1 cellular context compared by ENCODE assay signal in the genomic region with DNA sequence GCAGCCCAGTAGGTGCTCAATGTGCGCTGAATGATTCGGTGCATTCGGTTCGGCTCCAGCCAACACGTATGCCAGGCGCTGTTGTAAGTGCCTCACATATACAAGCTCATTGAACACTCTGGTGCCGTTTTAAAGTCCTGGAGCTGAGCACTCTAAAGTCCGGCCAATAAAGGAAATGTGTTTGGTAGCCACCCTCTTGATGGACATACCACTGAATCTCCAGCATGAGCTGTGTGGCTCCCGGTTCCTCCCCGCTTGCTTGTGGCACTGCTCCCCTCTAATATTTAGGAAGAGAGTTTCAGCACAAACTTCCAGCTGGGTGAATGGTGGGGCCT.
TF ChIP-seq lines count a peak whose summit lies in the region.

No MANE protein-coding gene starts in this region.

TF ChIP-seq in HCT116, 20 proteins besides CTCF, POLR2A, EP300 and RAD21 (continued from another document):
- TF ChIP-seq, protein P1, sequence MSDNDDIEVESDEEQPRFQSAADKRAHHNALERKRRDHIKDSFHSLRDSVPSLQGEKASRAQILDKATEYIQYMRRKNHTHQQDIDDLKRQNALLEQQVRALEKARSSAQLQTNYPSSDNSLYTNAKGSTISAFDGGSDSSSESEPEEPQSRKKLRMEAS (IDR thresholded peaks at IDR 0.05) = no peak
- TF ChIP-seq JUND (IDR thresholded peaks at IDR 0.05) (no peak), CBX3 (IDR thresholded peaks at IDR 0.05; ENCODE audit: low read depth) (no peak), EZH2phosphoT487 (IDR thresholded peaks at IDR 0.05; ENCODE audit: borderline replicate concordance) (no peak), FOSL1 (IDR thresholded peaks at IDR 0.05; ENCODE audit: low read depth) (no peak), POLR2AphosphoS5 (IDR thresholded peaks at IDR 0.05; ENCODE audit: low read depth, low read length) (no peak)
- TF ChIP-seq, protein P2, sequence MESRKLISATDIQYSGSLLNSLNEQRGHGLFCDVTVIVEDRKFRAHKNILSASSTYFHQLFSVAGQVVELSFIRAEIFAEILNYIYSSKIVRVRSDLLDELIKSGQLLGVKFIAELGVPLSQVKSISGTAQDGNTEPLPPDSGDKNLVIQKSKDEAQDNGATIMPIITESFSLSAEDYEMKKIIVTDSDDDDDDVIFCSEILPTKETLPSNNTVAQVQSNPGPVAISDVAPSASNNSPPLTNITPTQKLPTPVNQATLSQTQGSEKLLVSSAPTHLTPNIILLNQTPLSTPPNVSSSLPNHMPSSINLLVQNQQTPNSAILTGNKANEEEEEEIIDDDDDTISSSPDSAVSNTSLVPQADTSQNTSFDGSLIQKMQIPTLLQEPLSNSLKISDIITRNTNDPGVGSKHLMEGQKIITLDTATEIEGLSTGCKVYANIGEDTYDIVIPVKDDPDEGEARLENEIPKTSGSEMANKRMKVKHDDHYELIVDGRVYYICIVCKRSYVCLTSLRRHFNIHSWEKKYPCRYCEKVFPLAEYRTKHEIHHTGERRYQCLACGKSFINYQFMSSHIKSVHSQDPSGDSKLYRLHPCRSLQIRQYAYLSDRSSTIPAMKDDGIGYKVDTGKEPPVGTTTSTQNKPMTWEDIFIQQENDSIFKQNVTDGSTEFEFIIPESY (IDR thresholded peaks at IDR 0.05; ENCODE audit: extremely low read depth, insufficient replicate concordance, low read length) = no peak
